In the genomic region with DNA sequence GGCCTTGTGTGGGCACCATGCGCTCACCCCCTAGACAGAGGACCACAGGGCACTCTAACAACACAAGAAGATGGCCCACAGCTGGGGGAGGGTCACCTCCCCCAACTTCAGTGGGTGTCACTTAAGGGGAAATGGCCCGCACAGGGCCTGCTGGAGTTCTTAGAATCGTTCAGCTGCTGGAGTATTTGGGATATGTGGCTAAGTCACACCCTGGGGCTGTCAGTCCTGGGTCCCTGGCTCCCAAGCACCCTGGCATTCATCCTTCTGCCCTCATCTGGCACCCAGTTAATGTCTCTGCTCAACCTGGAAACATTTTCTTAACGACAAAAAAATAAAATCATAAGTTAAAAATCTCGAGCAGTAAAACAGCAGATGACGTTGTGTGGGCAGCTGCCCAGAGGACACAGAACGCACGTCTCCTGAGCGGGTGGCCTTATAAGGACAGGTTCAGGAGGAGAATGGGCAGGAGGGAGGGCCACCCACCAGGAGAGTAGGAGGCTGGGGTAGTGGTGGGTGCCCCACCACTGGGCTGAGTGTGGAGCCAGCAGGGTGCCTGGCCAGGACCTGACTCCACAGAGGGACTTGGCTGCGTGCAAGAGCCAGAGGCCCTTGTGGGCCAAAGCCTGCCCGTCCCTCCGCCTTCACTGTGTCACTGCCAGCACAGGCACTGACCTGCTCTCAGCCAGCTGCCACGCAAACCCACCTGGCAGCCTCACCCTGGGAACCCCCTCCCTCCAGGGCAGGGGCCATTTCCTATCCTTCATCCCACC, we compare ENCODE assay signal across 16 cellular contexts. TPM values are rescaled to one million over a fixed set of nuclear protein-coding genes. Genes with fewer than 3 reads are reported as not detected.
DNase-seq lines count a peak whose midpoint lies in the region; TF ChIP-seq lines count a peak whose summit lies in the region.
"Had no signal": no experiment of that assay in that cellular context is flagged by ENCODE, and none has a peak within 500 bp of the region (broad histone marks: within the 10 kb centered on the region; RNA-seq: fewer than 3 reads in every experiment).

No MANE protein-coding gene starts in this region.

- H3K79me2 ChIP-seq in mesendoderm (ENCODE audit: control insufficient read depth, insufficient read depth, low read length), result no peaks in the 10 kb centered on the region

- TF ChIP-seq POLR2A in esophagus muscularis mucosa (IDR thresholded peaks at IDR 0.05; ENCODE audit: low read depth) (no peak), testis (IDR thresholded peaks at IDR 0.05) (no peak)

- H2BK15ac ChIP-seq in mesendoderm (replicated peaks; ENCODE audit: low read depth), result no peak overlapping the region

- H3K27ac ChIP-seq in esophagus muscularis mucosa (replicated peaks in 1 of 4) (peak overlapping the region; percentile 91 to 96 (median 95)), mesendoderm (ENCODE audit: low read depth, low read length) (no peak overlapping the region), testis (peak overlapping the region; percentile 73 to 78)
- H3K27ac ChIP-seq: foreskin keratinocyte had no signal

- H3K23ac ChIP-seq in mesendoderm (ENCODE audit: low read length), result no peak overlapping the region

- H3K79me1 ChIP-seq in mesendoderm (ENCODE audit: low read length), result no peaks in the 10 kb centered on the region

- H3K27me3 ChIP-seq in MG63 (no peaks in the 10 kb centered on the region), esophagus muscularis mucosa (no peaks in the 10 kb centered on the region), mesendoderm (ENCODE audit: insufficient read depth, low read length, poor library complexity) (no peaks in the 10 kb centered on the region), testis (no peaks in the 10 kb centered on the region)
- H3K27me3 ChIP-seq: BLaER1 had no signal

- H3K4me1 ChIP-seq in esophagus muscularis mucosa (peaks cover 80 to 100% (median 99%) of the 10 kb centered on the region in 4 donors), mesendoderm (ENCODE audit: control insufficient read depth, low read depth, low read length) (peaks cover 17% of the 10 kb centered on the region), testis (peaks cover 48% of the 10 kb centered on the region)
- H3K4me1 ChIP-seq: foreskin keratinocyte had no signal

- no peak overlapping the region for H4K5ac ChIP-seq in mesendoderm (ENCODE audit: low read length)

- no peak overlapping the region for H3K4me3 ChIP-seq in MG63
- no peak overlapping the region for H3K4me3 ChIP-seq in esophagus muscularis mucosa
- no peak overlapping the region for H3K4me3 ChIP-seq in mesendoderm (ENCODE audit: low read length)
- H3K4me3 ChIP-seq in testis, result no peak overlapping the region
- H3K4me3 ChIP-seq: BLaER1, skin epidermis had no signal

- peak; percentile 39 for DNase-seq in MG63
- peak; percentile 96 for DNase-seq in esophagus muscularis mucosa (ENCODE audit: extremely low spot score)
- DNase-seq in mesendoderm, result no peak
- DNase-seq in testis, result peak; percentile 76
- no peak for DNase-seq in iPS-NIHi7 (ENCODE audit: extremely low spot score)
- DNase-seq in NCI-H1694 treated with DMSO at 0.1 percent for 48 hours (lab: John Stamatoyannopoulos, UW), result no peak
- no peak for DNase-seq in COLO668 (lab: John Stamatoyannopoulos, UW; ENCODE audit: unreplicated experiment)
- no peak for DNase-seq in NCI-H1105 treated with DMSO at 0.1 percent for 48 hours (lab: John Stamatoyannopoulos, UW)
- DNase-seq: activated effector memory CD4-positive, alpha-beta T cell treated with anti-CD3 and anti-CD28 coated beads, Interleukin-2, amount 50 U/mL, for 16 hours; NCI-H748 treated with DMSO at 0.1 percent for 48 hours; SW 1271 had no signal

- H2BK5ac ChIP-seq in mesendoderm (ENCODE audit: low read length), result no peak overlapping the region

- peak overlapping the region; percentile 70 for H2AK5ac ChIP-seq in mesendoderm (ENCODE audit: low read length)

- no peak for TF ChIP-seq CTCF in esophagus muscularis mucosa (IDR thresholded peaks at IDR 0.05)
- TF ChIP-seq CTCF in testis (IDR thresholded peaks at IDR 0.05), result no peak

- H3K4ac ChIP-seq in mesendoderm (ENCODE audit: low read depth, low read length), result no peak overlapping the region

- H3K36me3 ChIP-seq in MG63, result peaks cover 3% of the 10 kb centered on the region; the same call in 1 of the 2 replicates
- no peaks in the 10 kb centered on the region for H3K36me3 ChIP-seq in esophagus muscularis mucosa
- no peaks in the 10 kb centered on the region for H3K36me3 ChIP-seq in mesendoderm (ENCODE audit: control insufficient read depth, insufficient read depth, low read length)
- H3K36me3 ChIP-seq in testis (ENCODE audit: low read depth, missing control alignments), result no peaks in the 10 kb centered on the region
- H3K36me3 ChIP-seq: BLaER1 had no signal

- no peak overlapping the region for H4K8ac ChIP-seq in mesendoderm (ENCODE audit: low read depth, low read length)

- intact Hi-C loops in esophagus muscularis mucosa (cut with DNase I), result loop anchor here (10.0 kb wide), 1 partner anchor 243 kb away; a partner anchor contains a TSS
- intact Hi-C loops in testis (cut with DNase I; ENCODE audit: low total_unique reads), result loop anchor here (10.0 kb wide), 1 partner anchor 53 kb away; no protein-coding TSS in a partner anchor

- H3K9me3 ChIP-seq in MG63 (no peaks in the 10 kb centered on the region), esophagus muscularis mucosa (no peaks in the 10 kb centered on the region), testis (no peaks in the 10 kb centered on the region)
- H3K9me3 ChIP-seq: BLaER1 had no signal

- H3K4me2 ChIP-seq in mesendoderm (ENCODE audit: low read length), result no peak overlapping the region
- H3K4me2 ChIP-seq: BLaER1 had no signal

- WGBS in esophagus muscularis mucosa, result 51% methylated on average over 11 of the region's 13 CpGs
- WGBS in mesendoderm (ENCODE audit: extremely low coverage, insufficient coverage, low lambda C conversion rate), result no CpG with 5 or more reads among the region's 13 CpGs
- 67 to 75% methylated on average over 8 to 13 of the region's 13 CpGs for WGBS in testis, 2 donors

- no peak overlapping the region for H3K18ac ChIP-seq in mesendoderm (ENCODE audit: low read length)

- peak; percentile 88 for TF ChIP-seq EP300 in esophagus muscularis mucosa (IDR thresholded peaks at IDR 0.05)

- H2BK120ac ChIP-seq in mesendoderm (ENCODE audit: low read depth, low read length), result no peak overlapping the region

- H3K56ac ChIP-seq in mesendoderm (ENCODE audit: low read length), result peak overlapping the region; percentile 27

- H3K9ac ChIP-seq in mesendoderm (ENCODE audit: low read length), result no peak overlapping the region
- H3K9ac ChIP-seq: BLaER1 had no signal

RNA-seq across cellular contexts. Expression of a gene that starts 11.5 kb away (rescaled TPM):
- total RNA-seq in MG63 (2014; rRNA removed; shearing (Covaris generic); ENCODE audit: low replicate concordance), result not detected in 2 replicates
- total RNA-seq in esophagus muscularis mucosa, result under 1 TPM in 1 of 4 donors, not detected in 3; 0.17 TPM
- polyA plus RNA-seq in mesendoderm (2013, experiment 1 of 2), result 0.01 TPM
- polyA plus RNA-seq in mesendoderm (2013, experiment 2 of 2), result 0.01 TPM
- 1 to 10 TPM; 2.4 to 3.4 TPM for total RNA-seq in testis
- 1.2 TPM for polyA plus RNA-seq in testis (ENCODE audit: insufficient read depth, low read depth, low replicate concordance)
- total RNA-seq: foreskin keratinocyte, HT1080, lung microvascular endothelial cell had no signal
- polyA plus RNA-seq: foreskin keratinocyte had no signal

RNA-seq across cellular contexts. Expression of a gene that starts 20.3 kb away (rescaled TPM):
- total RNA-seq in MG63 (2014; rRNA removed; shearing (Covaris generic); ENCODE audit: low replicate concordance), result 2.7 and 4.7 TPM in 2 replicates
- total RNA-seq in esophagus muscularis mucosa, result 100 to 1,000 TPM; 123 to 216 (median 198) TPM
- 6.4 TPM for polyA plus RNA-seq in mesendoderm (2013, experiment 1 of 2)
- polyA plus RNA-seq in mesendoderm (2013, experiment 2 of 2), result 6.5 TPM
- 10 to 100 TPM; 64.7 to 75.2 TPM for total RNA-seq in testis
- polyA plus RNA-seq in testis (ENCODE audit: insufficient read depth, low read depth, low replicate concordance), result 43.9 TPM
- total RNA-seq: foreskin keratinocyte, HT1080, lung microvascular endothelial cell had no signal
- polyA plus RNA-seq: foreskin keratinocyte had no signal

RNA-seq across cellular contexts. Expression of a gene that starts 26.9 kb away (rescaled TPM):
- 0.43 and 1.0 TPM in 2 replicates for total RNA-seq in MG63 (2014; rRNA removed; shearing (Covaris generic); ENCODE audit: low replicate concordance)
- 1 to 10 TPM; 1.2 to 7.5 (median 2.2) TPM for total RNA-seq in esophagus muscularis mucosa
- 0.45 TPM for polyA plus RNA-seq in mesendoderm (2013, experiment 1 of 2)
- 0.41 TPM for polyA plus RNA-seq in mesendoderm (2013, experiment 2 of 2)
- 10 to 100 TPM; 11.3 to 12.1 TPM for total RNA-seq in testis
- polyA plus RNA-seq in testis (ENCODE audit: insufficient read depth, low read depth, low replicate concordance), result 3.7 TPM

RNA-seq across cellular contexts. Expression of a gene that starts 42.9 kb away (rescaled TPM):
- not detected in 2 replicates for total RNA-seq in MG63 (2014; rRNA removed; shearing (Covaris generic); ENCODE audit: low replicate concordance)
- total RNA-seq in esophagus muscularis mucosa (not detected), testis (1 to 10 TPM; 1.1 to 3.8 TPM)
- polyA plus RNA-seq in mesendoderm (2013, experiment 1 of 2), result not detected
- polyA plus RNA-seq in mesendoderm (2013, experiment 2 of 2), result not detected
- polyA plus RNA-seq in testis (ENCODE audit: insufficient read depth, low read depth, low replicate concordance), result 13.6 TPM
- total RNA-seq: foreskin keratinocyte, HT1080, lung microvascular endothelial cell had no signal
- polyA plus RNA-seq: foreskin keratinocyte had no signal

RNA-seq across cellular contexts. Expression of a gene that starts 45.5 kb away (rescaled TPM):
- 32.6 and 43.7 TPM in 2 replicates for total RNA-seq in MG63 (2014; rRNA removed; shearing (Covaris generic); ENCODE audit: low replicate concordance)
- total RNA-seq in esophagus muscularis mucosa (10 to 100 TPM; 24.2 to 33.4 (median 25.5) TPM), testis (10 to 100 TPM; 66.8 to 76.1 TPM)
- 15.8 TPM for polyA plus RNA-seq in mesendoderm (2013, experiment 1 of 2)
- polyA plus RNA-seq in mesendoderm (2013, experiment 2 of 2), result 16.1 TPM
- 39.7 TPM for polyA plus RNA-seq in testis (ENCODE audit: insufficient read depth, low read depth, low replicate concordance)

Comparison
In these comparisons a context has a peak if more than half of its experiments do, and no peak if none do; other contexts are left out.
1. DNase-seq: peak in MG63 (single experiment), esophagus muscularis mucosa (single experiment) and testis (single experiment); none in mesendoderm (single experiment), iPS-NIHi7 (single experiment), NCI-H1694 treated with DMSO at 0.1 percent for 48 hours (single experiment), COLO668 (single experiment) and NCI-H1105 treated with DMSO at 0.1 percent for 48 hours (single experiment).
2. RNA of a gene that starts 20.3 kb away (total RNA-seq): 123 to 216 TPM in esophagus muscularis mucosa and 64.7 to 75.2 TPM in testis; 2.7 to 4.7 TPM in MG63; every median in the first group is over 10 times any median in the second.